ENCODE assay signal across 21 cellular contexts in the genomic region with DNA sequence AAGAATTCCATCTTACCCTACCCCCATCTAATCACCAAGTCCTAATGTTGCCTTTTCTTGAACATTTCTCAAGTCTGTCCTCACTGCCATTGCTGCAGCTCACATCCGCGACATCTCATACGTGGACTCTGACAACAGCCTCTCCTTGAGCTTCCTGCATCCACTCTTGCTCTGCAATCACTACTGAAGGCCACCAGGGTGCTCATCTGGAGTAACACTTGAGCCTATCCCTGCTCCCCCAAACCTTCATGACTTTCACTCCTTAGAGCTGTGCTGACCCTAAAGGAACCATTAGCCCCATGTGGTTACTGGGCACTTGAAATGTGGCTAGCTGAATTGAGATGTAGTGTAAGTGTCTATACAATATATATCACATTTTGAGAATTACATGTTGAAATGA. TPM values are rescaled to one million over a fixed set of nuclear protein-coding genes. Genes with fewer than 3 reads are reported as not detected.
DNase-seq lines count a peak whose midpoint lies in the region; ATAC-seq and TF ChIP-seq lines count a peak whose summit lies in the region.
"Had no signal": no experiment of that assay in that cellular context is flagged by ENCODE, and none has a peak within 500 bp of the region (broad histone marks: within the 10 kb centered on the region; RNA-seq: fewer than 3 reads in every experiment).

No MANE protein-coding gene starts in this region.

- no peak overlapping the region for H3K27ac Mint-ChIP-seq in endodermal cell
- no peak overlapping the region for H3K27ac Mint-ChIP-seq in effector memory CD8-positive, alpha-beta T cell
- H3K27ac Mint-ChIP-seq: HFFc6 had no signal

- peaks cover 12% of the 10 kb centered on the region for H3K27me3 Mint-ChIP-seq in endodermal cell (ENCODE audit: insufficient read depth)
- peaks cover 15 to 20% of the 10 kb centered on the region in 2 donors for H3K27me3 Mint-ChIP-seq in effector memory CD8-positive, alpha-beta T cell

- TF ChIP-seq CTCF in GM12872 (IDR thresholded peaks at IDR 0.05; ENCODE audit: insufficient read depth, low read depth, low read length): peak; percentile 38; the same call in 2 of the 3 replicates
- peak; percentile 62 for TF ChIP-seq CTCF in endodermal cell (conservative IDR thresholded peaks at IDR 0.05)

- H3K36me3 Mint-ChIP-seq in endodermal cell (ENCODE audit: low read depth): no peaks in the 10 kb centered on the region
- H3K36me3 Mint-ChIP-seq in effector memory CD8-positive, alpha-beta T cell (ENCODE audit: insufficient read depth): no peaks in the 10 kb centered on the region

- H3K4me1 Mint-ChIP-seq in endodermal cell: peaks cover 8% of the 10 kb centered on the region
- no peaks in the 10 kb centered on the region for H3K4me1 Mint-ChIP-seq in effector memory CD8-positive, alpha-beta T cell (ENCODE audit: low read depth in 2 of 2)

- H3K4me1 ChIP-seq in endodermal cell (ENCODE audit: control insufficient read depth, insufficient read depth, low read length): no peaks in the 10 kb centered on the region
- H3K4me1 ChIP-seq: SJSA1 had no signal

- H3K9me3 Mint-ChIP-seq in endodermal cell: no peaks in the 10 kb centered on the region
- H3K9me3 Mint-ChIP-seq in effector memory CD8-positive, alpha-beta T cell: no peaks in the 10 kb centered on the region
- H3K9me3 Mint-ChIP-seq: HFFc6 had no signal

- no peaks in the 10 kb centered on the region for H3K36me3 ChIP-seq in endodermal cell (ENCODE audit: control insufficient read depth, insufficient read depth, low read length)
- H3K36me3 ChIP-seq: SJSA1 had no signal

- DNase-seq in endodermal cell (peak; percentile 46), NCI-H1694 (lab: John Stamatoyannopoulos, UW) (no peak), AG08396 (ENCODE audit: low spot score) (no peak)
- no peak for DNase-seq in effector memory CD8-positive, alpha-beta T cell
- DNase-seq: GM23248; HFFc6; IMR-90; NCI-H1417 treated with DMSO at 0.1 percent for 48 hours; NCI-H2029 treated with DMSO at 0.1 percent for 48 hours; NCI-H226; NCI-H526; NK-92 treated with Interleukin-12 subunit alpha and Interleukin-12 subunit beta, amount 100 ng/mL, for 24 hours; OCI-M1; SW 1271 had no signal

- H3K27me3 ChIP-seq in endodermal cell (ENCODE audit: control insufficient read depth, insufficient read depth, low read length, poor library complexity, severe bottlenecking): peaks cover 50% of the 10 kb centered on the region
- H3K27me3 ChIP-seq: SJSA1 had no signal

- H3K9me3 ChIP-seq in endodermal cell (ENCODE audit: control insufficient read depth, low read length): no peaks in the 10 kb centered on the region
- H3K9me3 ChIP-seq: SJSA1 had no signal

- no peak overlapping the region for H3K4me3 Mint-ChIP-seq in endodermal cell
- H3K4me3 Mint-ChIP-seq in effector memory CD8-positive, alpha-beta T cell: no peak overlapping the region
- H3K4me3 Mint-ChIP-seq: HFFc6 had no signal

- 97 to 100% methylated on average over 3 of the region's 3 CpGs for WGBS in endodermal cell (ENCODE audit: insufficient coverage in 1 of 2, insufficient read length in 1 of 2), 2 experiments

- no peak overlapping the region for H3K27ac ChIP-seq in endodermal cell (ENCODE audit: low read depth, low read length)
- H3K27ac ChIP-seq: C4-2B, GM23248, RWPE1, SJSA1 had no signal

- ATAC-seq in GM18907 (IDR thresholded peaks at IDR 0.05; ENCODE audit: unreplicated experiment): peak; percentile 35
- peak; percentile 52 for ATAC-seq in HG03354 (IDR thresholded peaks at IDR 0.05; ENCODE audit: poor library complexity, severe bottlenecking, unreplicated experiment)
- no peak for ATAC-seq in HG03378 (IDR thresholded peaks at IDR 0.05; ENCODE audit: unreplicated experiment)
- ATAC-seq in effector memory CD8-positive, alpha-beta T cell (replicated peaks): no peak

- no peak overlapping the region for H3K9ac ChIP-seq in endodermal cell (ENCODE audit: extremely low read depth, low read length, poor library complexity, severe bottlenecking)
- H3K9ac ChIP-seq: GM23248 had no signal

- H3K4me3 ChIP-seq in endodermal cell (ENCODE audit: low read length): no peak overlapping the region
- H3K4me3 ChIP-seq: GM23248, SJSA1 had no signal

RNA-seq across cellular contexts. Expression of a gene that starts 46.4 kb away (rescaled TPM):
- not detected for total RNA-seq in endodermal cell
- polyA plus RNA-seq in endodermal cell (2013, experiment 1 of 2): not detected
- polyA plus RNA-seq in endodermal cell (2013, experiment 2 of 2): not detected
- total RNA-seq: GM23248, HFFc6, IMR-90, SJSA1 had no signal
- polyA plus RNA-seq: GM23248, IMR-90 had no signal

Comparison
In these comparisons a context has a peak if more than half of its experiments do, and no peak if none do; other contexts are left out.
1. ATAC-seq: peak in GM18907 (single experiment) and HG03354 (single experiment); none in HG03378 (single experiment) and effector memory CD8-positive, alpha-beta T cell (single experiment).